25 cellular contexts compared by ENCODE assay signal in the genomic region with DNA sequence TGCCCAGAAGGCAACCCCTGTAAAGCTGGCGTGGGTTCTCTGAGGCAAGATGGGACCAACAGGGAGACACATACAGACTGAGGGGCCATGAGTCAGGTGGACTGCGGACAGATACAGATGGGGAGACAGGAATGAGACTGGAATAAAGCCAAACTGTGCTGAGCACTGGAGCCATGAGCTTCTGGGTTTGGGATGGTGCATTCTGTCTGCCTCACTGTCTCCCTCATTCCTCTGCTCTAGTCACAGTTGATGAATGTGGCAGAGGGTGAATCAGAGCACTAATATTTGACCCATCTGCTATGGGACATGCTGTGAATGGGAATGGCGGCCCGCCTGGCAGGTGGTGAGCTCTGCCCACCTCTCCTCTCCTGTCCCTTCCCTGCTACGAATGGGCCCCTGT.
"Had no signal": no experiment of that assay in that cellular context is flagged by ENCODE, and none has a peak within 500 bp of the region (broad histone marks: within the 10 kb centered on the region; RNA-seq: fewer than 3 reads in every experiment).

No MANE protein-coding gene starts in this region.

- H3K36me3 ChIP-seq: gastrocnemius medialis, neural progenitor cell, prostate gland, right atrium auricular region, stomach, thyroid gland, vagina had no signal

- H3K9me3 ChIP-seq: gastrocnemius medialis, prostate gland, thyroid gland, vagina had no signal

- H3K27ac Mint-ChIP-seq: endodermal cell; memory B cell; naive B cell; nephron; neural progenitor cell; stimulated activated effector memory CD8-positive, alpha-beta T cell treated with anti-CD3 and anti-CD28 coated beads, Interleukin-12 subunit alpha, Interleukin-12 subunit beta, amount 100 ng/mL, for 72 hours had no signal

- H3K27ac ChIP-seq: dorsolateral prefrontal cortex, epithelial cell of prostate, gastrocnemius medialis, neural progenitor cell, prostate gland, right atrium auricular region, stomach, thyroid gland, vagina had no signal

- H3K36me3 Mint-ChIP-seq: memory B cell; naive B cell; neural progenitor cell; stimulated activated effector memory CD8-positive, alpha-beta T cell treated with anti-CD3 and anti-CD28 coated beads, Interleukin-12 subunit alpha, Interleukin-12 subunit beta, amount 100 ng/mL, for 72 hours had no signal

- H3K4me3 Mint-ChIP-seq: endodermal cell; memory B cell; nephron; neural progenitor cell; stimulated activated effector memory CD8-positive, alpha-beta T cell treated with anti-CD3 and anti-CD28 coated beads, Interleukin-12 subunit alpha, Interleukin-12 subunit beta, amount 100 ng/mL, for 72 hours had no signal

- H3K4me3 ChIP-seq: dorsolateral prefrontal cortex, gastrocnemius medialis, lung, neural progenitor cell, prostate gland, right atrium auricular region, stomach, thyroid gland, vagina had no signal

- H3K4me1 Mint-ChIP-seq: endodermal cell; memory B cell; naive B cell; nephron; neural progenitor cell; stimulated activated effector memory CD8-positive, alpha-beta T cell treated with anti-CD3 and anti-CD28 coated beads, Interleukin-12 subunit alpha, Interleukin-12 subunit beta, amount 100 ng/mL, for 72 hours had no signal

- DNase-seq: dorsolateral prefrontal cortex; effector CD4-positive, alpha-beta T cell; endodermal cell; foreskin fibroblast; gastrocnemius medialis; head of caudate nucleus; naive B cell; nucleus accumbens; stimulated activated CD4-positive, alpha-beta T cell treated with anti-CD3 and anti-CD28 coated beads, Interleukin-2, amount 100 ng/mL, for 24 hours; stimulated activated CD4-positive, alpha-beta T cell treated with anti-CD3 and anti-CD28 coated beads, Interleukin-4, amount 100 ng/mL, for 24 hours; stomach; thyroid gland; trophoblast cell had no signal

- H3K4me1 ChIP-seq: gastrocnemius medialis, neural progenitor cell, prostate gland, right atrium auricular region, stomach, thyroid gland, vagina had no signal

- H3K27me3 Mint-ChIP-seq: memory B cell, naive B cell had no signal

- ATAC-seq: esophagus mucosa; gastrocnemius medialis; left lobe of liver; sciatic nerve; stimulated activated effector memory CD8-positive, alpha-beta T cell treated with anti-CD3 and anti-CD28 coated beads, Interleukin-12 subunit alpha, Interleukin-12 subunit beta, amount 100 ng/mL, for 72 hours had no signal

- H3K27me3 ChIP-seq: dorsolateral prefrontal cortex, gastrocnemius medialis, neural progenitor cell, right atrium auricular region, stomach, thyroid gland, vagina had no signal
